In genomic region chr3:138912237-138912636, GRCh38 we compare ENCODE assay signal across 1 cellular context.
A peak's percentile ranks its signal among the peaks of the same experiment; 100 is the strongest.
TF ChIP-seq lines count a peak whose summit lies in the region.

No MANE protein-coding gene starts in this region.

TF ChIP-seq in K562, 482 proteins besides CTCF, POLR2A, EP300 and RAD21 (continued from another document and continues in another):
- TF ChIP-seq AFF4 (CRISPR knock-in tag; IDR thresholded peaks at IDR 0.05): no peak
- TF ChIP-seq HNRNPK (IDR thresholded peaks at IDR 0.05; ENCODE audit: low read depth, low read length, poor library complexity, severe bottlenecking): no peak
- TF ChIP-seq ZNF609 (CRISPR knock-in tag; IDR thresholded peaks at IDR 0.05; ENCODE audit: borderline replicate concordance): no peak
- no peak for TF ChIP-seq PTRF (tag; IDR thresholded peaks at IDR 0.05)
- TF ChIP-seq RUNX1 (IDR thresholded peaks at IDR 0.05; ENCODE audit: low read depth): no peak
- TF ChIP-seq CAMTA2 (CRISPR knock-in tag; conservative IDR thresholded peaks at IDR 0.05): no peak
- 0 out of 2 replicates have a peak, but pooled peaks have one; percentile 33 for TF ChIP-seq ATF7 (IDR thresholded peaks at IDR 0.05)
- no peak for TF ChIP-seq OTX1 (CRISPR knock-in tag; IDR thresholded peaks at IDR 0.05)
- TF ChIP-seq HDAC2 (IDR thresholded peaks at IDR 0.05): peak; percentile 46; the same call in 1 of the 2 replicates
- TF ChIP-seq CHAMP1 (IDR thresholded peaks at IDR 0.05): no peak
- TF ChIP-seq ZBED1 (IDR thresholded peaks at IDR 0.05): no peak
- no peak; the same call in 1 of the 2 replicates for TF ChIP-seq DPF2 (IDR thresholded peaks at IDR 0.05)
- no peak for TF ChIP-seq HES1 (IDR thresholded peaks at IDR 0.05; ENCODE audit: low read depth)
- no peak for TF ChIP-seq NFXL1 (CRISPR knock-in tag; IDR thresholded peaks at IDR 0.05)
- TF ChIP-seq ZNF507 (tag; conservative IDR thresholded peaks at IDR 0.05): no peak
- no peak for TF ChIP-seq KLF13 (tag; IDR thresholded peaks at IDR 0.05; ENCODE audit: borderline replicate concordance, low read depth)
- TF ChIP-seq ERF (CRISPR knock-in tag; IDR thresholded peaks at IDR 0.05): no peak
- no peak for TF ChIP-seq MED1 (CRISPR knock-in tag; IDR thresholded peaks at IDR 0.05; ENCODE audit: borderline replicate concordance)
- TF ChIP-seq ZNF436 (CRISPR knock-in tag; IDR thresholded peaks at IDR 0.05): no peak
- no peak; a peak in 1 of 6 replicates for TF ChIP-seq ZBTB11 (CRISPR knock-in tag; IDR thresholded peaks at IDR 0.05)
- no peak for TF ChIP-seq ARNT (IDR thresholded peaks at IDR 0.05)
- TF ChIP-seq CUX1 (CRISPR knock-in tag; IDR thresholded peaks at IDR 0.05): no peak
- no peak for TF ChIP-seq FOXM1 (IDR thresholded peaks at IDR 0.05; ENCODE audit: low read depth)
- TF ChIP-seq FOXM1 (CRISPR knock-in tag; IDR thresholded peaks at IDR 0.05; ENCODE audit: low read depth): no peak
- no peak for TF ChIP-seq HMGXB4 (CRISPR knock-in tag; IDR thresholded peaks at IDR 0.05)
- no peak for TF ChIP-seq STAG1 (CRISPR knock-in tag; IDR thresholded peaks at IDR 0.05; ENCODE audit: borderline replicate concordance)
- TF ChIP-seq RNF2 (IDR thresholded peaks at IDR 0.05): no peak
- TF ChIP-seq SMARCA4 (IDR thresholded peaks at IDR 0.05): peak; percentile 72
- no peak for TF ChIP-seq ZNF561 (CRISPR knock-in tag; conservative IDR thresholded peaks at IDR 0.05)
- no peak for TF ChIP-seq POLR3A (IDR thresholded peaks at IDR 0.05; ENCODE audit: borderline replicate concordance, extremely low read depth, insufficient read depth, insufficient read length)
- no peak for TF ChIP-seq TCF15 (CRISPR knock-in tag; IDR thresholded peaks at IDR 0.05)
- no peak for TF ChIP-seq JUNB (CRISPR knock-in tag; conservative IDR thresholded peaks at IDR 0.05)
- no peak for TF ChIP-seq TCF3 (CRISPR knock-in tag; IDR thresholded peaks at IDR 0.05)
- TF ChIP-seq HMBOX1 (IDR thresholded peaks at IDR 0.05): 0 out of 2 replicates have a peak, but pooled peaks have one; percentile 16
- no peak for TF ChIP-seq ZNF583 (CRISPR knock-in tag; IDR thresholded peaks at IDR 0.05)
